In genomic region chr7:11810043-11810625, GRCh38 we compare ENCODE assay signal across 1 cellular context.
TF ChIP-seq lines count a peak whose summit lies in the region.

No MANE protein-coding gene starts in this region.

TF ChIP-seq in WTC11, 78 proteins besides CTCF, POLR2A, EP300 and RAD21 (continued from another document):
- no peak for TF ChIP-seq AR (CRISPR knock-in tag; IDR thresholded peaks at IDR 0.05)
- TF ChIP-seq ZBTB21 (CRISPR knock-in tag; IDR thresholded peaks at IDR 0.05; ENCODE audit: borderline replicate concordance), result no peak
- no peak for TF ChIP-seq ZNF232 (CRISPR knock-in tag; IDR thresholded peaks at IDR 0.05)
- no peak for TF ChIP-seq HMGA2 (CRISPR knock-in tag; IDR thresholded peaks at IDR 0.05)
- TF ChIP-seq NR3C1 (CRISPR knock-in tag; conservative IDR thresholded peaks at IDR 0.05; ENCODE audit: low read depth), result no peak
- no peak for TF ChIP-seq ATF6 (CRISPR knock-in tag; IDR thresholded peaks at IDR 0.05)
- TF ChIP-seq ZNF396 (CRISPR knock-in tag; IDR thresholded peaks at IDR 0.05; ENCODE audit: borderline replicate concordance), result no peak
- no peak for TF ChIP-seq NR1H2 (CRISPR knock-in tag; IDR thresholded peaks at IDR 0.05)
- TF ChIP-seq SMAD4 (CRISPR knock-in tag; IDR thresholded peaks at IDR 0.05), result no peak
- TF ChIP-seq GTF2I (CRISPR knock-in tag; conservative IDR thresholded peaks at IDR 0.05), result no peak
- TF ChIP-seq ZNF219 (CRISPR knock-in tag; IDR thresholded peaks at IDR 0.05; ENCODE audit: borderline replicate concordance), result no peak
- TF ChIP-seq IRF2 (CRISPR knock-in tag; IDR thresholded peaks at IDR 0.05; ENCODE audit: borderline replicate concordance, low read depth), result no peak
- TF ChIP-seq CDX4 (CRISPR knock-in tag; IDR thresholded peaks at IDR 0.05; ENCODE audit: borderline replicate concordance), result no peak
